ENCODE assay signal across 18 cellular contexts in genomic region chr12:54879132-54879531, GRCh38. TPM values are rescaled to one million over a fixed set of nuclear protein-coding genes. Genes with fewer than 3 reads are reported as not detected.
DNase-seq lines count a peak whose midpoint lies in the region; FAIRE-seq and TF ChIP-seq lines count a peak whose summit lies in the region.
"Had no signal": no experiment of that assay in that cellular context is flagged by ENCODE, and none has a peak within 500 bp of the region (broad histone marks: within the 10 kb centered on the region; RNA-seq: fewer than 3 reads in every experiment).

No MANE protein-coding gene starts in this region.

- TF ChIP-seq CTCF in AG09309 (IDR thresholded peaks at IDR 0.05; ENCODE audit: control insufficient read depth, insufficient read depth, low read depth, low read length, missing control alignments) (no peak), choroid plexus epithelial cell (conservative IDR thresholded peaks at IDR 0.05; ENCODE audit: low read depth, low read length) (no peak), tibial nerve (IDR thresholded peaks at IDR 0.05) (no peak), GM10248 (IDR thresholded peaks at IDR 0.05; ENCODE audit: control extremely low read depth, extremely low read depth, low read depth, missing control alignments) (no peak)

- no peaks in the 10 kb centered on the region for H3K4me1 ChIP-seq in tibial nerve
- H3K4me1 ChIP-seq: foreskin keratinocyte had no signal

- CTCF ChIA-PET in GM10248 (lab: Yijun Ruan, JAX): no interaction called here

- no peaks in the 10 kb centered on the region for H3K36me3 ChIP-seq in tibial nerve
- H3K36me3 ChIP-seq: neutrophil had no signal

- no peaks in the 10 kb centered on the region for H3K27me3 ChIP-seq in tibial nerve
- H3K27me3 ChIP-seq: foreskin keratinocyte, neutrophil had no signal

- FAIRE-seq in GM19239 (lab: Jason Lieb, UNC): no peak
- FAIRE-seq: astrocyte, H1 had no signal

- DNase-seq in AG09309 (ENCODE audit: low read depth): peak; percentile 7
- peak; percentile 17 for DNase-seq in DMS153 treated with DMSO at 0.1 percent for 48 hours (lab: John Stamatoyannopoulos, UW; ENCODE audit: unreplicated experiment)
- DNase-seq in NCI-H460 (ENCODE audit: extremely low read depth, low read depth): peak; percentile 36
- DNase-seq in choroid plexus epithelial cell (ENCODE audit: low read depth): peak; percentile 51
- DNase-seq in tibial nerve (ENCODE audit: low spot score in 2 of 2): no peak
- no peak for DNase-seq in C1 segment of cervical spinal cord (lab: John Stamatoyannopoulos, UW)
- DNase-seq in GM10248 (ENCODE audit: extremely low spot score): no peak
- DNase-seq in GM19239 (ENCODE audit: insufficient read length, low spot score): no peak
- DNase-seq: CD4-positive, alpha-beta memory T cell; dermis blood vessel endothelial cell; foreskin keratinocyte; GDM1; NCI-H2081; stimulated activated naive CD4-positive, alpha-beta T cell treated with Interleukin-2 at 50 U/mL for 16 hours had no signal

- no peak overlapping the region for H3K27ac ChIP-seq in tibial nerve
- H3K27ac ChIP-seq: foreskin keratinocyte, neutrophil had no signal

- 45% methylated on average over 3 of the region's 3 CpGs for WGBS in tibial nerve, 2 donors

- H3K4me3 ChIP-seq in AG09309 (ENCODE audit: control insufficient read depth, low read depth, low read length): no peak overlapping the region
- H3K4me3 ChIP-seq in choroid plexus epithelial cell (ENCODE audit: low read depth, low read length): no peak overlapping the region
- H3K4me3 ChIP-seq in tibial nerve: no peak overlapping the region

- no peak for TF ChIP-seq POLR2A in tibial nerve (IDR thresholded peaks at IDR 0.05)

- POLR2A ChIA-PET in GM10248 (lab: Yijun Ruan, JAX): no interaction called here

- TF ChIP-seq EP300 in tibial nerve (IDR thresholded peaks at IDR 0.05): peak in 1 of 2 donors; percentile 33

- H3K9me3 ChIP-seq in tibial nerve: no peaks in the 10 kb centered on the region
- H3K9me3 ChIP-seq: neutrophil had no signal

RNA-seq across cellular contexts. Expression of gene MUCL1, which starts 24.8 kb away (rescaled TPM):
- total RNA-seq in NCI-H460 (2014; rRNA removed; shearing (Covaris generic)): not detected in 2 replicates
- not detected in 2 replicates for polyA plus RNA-seq in NCI-H460 (2014; cell fraction: nucleus; rRNA removed)
- not detected for total RNA-seq in tibial nerve
- total RNA-seq: astrocyte; CD4-positive, alpha-beta memory T cell; dermis blood vessel endothelial cell; foreskin keratinocyte; H1; mesenteric fat pad had no signal
- polyA plus RNA-seq: CD4-positive, alpha-beta memory T cell; H1 had no signal

Comparison
In these comparisons a context has a peak if more than half of its experiments do, and no peak if none do; other contexts are left out.
1. DNase-seq: peak in AG09309 (single experiment), DMS153 treated with DMSO at 0.1 percent for 48 hours (single experiment), NCI-H460 (single experiment) and choroid plexus epithelial cell (single experiment); none in tibial nerve (0 of 2), C1 segment of cervical spinal cord (0 of 14), GM10248 (single experiment) and GM19239 (single experiment).